In the genomic region with DNA sequence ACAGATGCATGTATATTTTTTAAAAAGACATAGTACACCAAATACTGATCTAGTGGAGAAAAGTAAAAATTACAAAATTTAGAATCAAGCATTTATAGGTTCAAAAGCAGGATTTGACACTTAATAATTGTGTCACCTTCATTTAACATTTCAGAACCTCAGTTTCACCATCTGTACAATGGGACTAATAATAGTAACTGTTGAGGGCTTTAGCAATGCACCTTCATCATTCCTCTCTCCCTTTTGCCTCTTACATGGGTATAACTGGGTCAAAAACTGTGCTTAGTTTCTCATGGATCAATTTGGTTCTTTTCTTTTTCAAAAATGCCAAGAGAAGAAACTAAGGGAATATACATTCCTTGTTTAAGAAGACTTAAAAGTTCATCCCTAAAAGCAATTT, we compare ENCODE assay signal across 18 cellular contexts. TPM values are rescaled to one million over a fixed set of nuclear protein-coding genes. Genes with fewer than 3 reads are reported as not detected.
DNase-seq lines count a peak whose midpoint lies in the region; ATAC-seq and TF ChIP-seq lines count a peak whose summit lies in the region.
"Had no signal": no experiment of that assay in that cellular context is flagged by ENCODE, and none has a peak within 500 bp of the region (broad histone marks: within the 10 kb centered on the region; RNA-seq: fewer than 3 reads in every experiment).

No MANE protein-coding gene starts in this region.

- no peak for ATAC-seq in HG02885 (IDR thresholded peaks at IDR 0.05; ENCODE audit: poor library complexity, unreplicated experiment)

- no peak overlapping the region for H3K4me3 ChIP-seq in mesodermal cell (ENCODE audit: extremely low read depth, insufficient read depth, low read length, poor library complexity, severe bottlenecking)
- H3K4me3 ChIP-seq in stomach smooth muscle (ENCODE audit: low read length in 2 of 2) = no peak overlapping the region
- no peak overlapping the region for H3K4me3 ChIP-seq in SJCRH30
- H3K4me3 ChIP-seq: neural progenitor cell, SK-N-MC had no signal

- H3K27me3 ChIP-seq in stomach smooth muscle (ENCODE audit: control insufficient read depth in 1 of 2, insufficient read depth in 2 of 2, low read length in 2 of 2) (no peaks in the 10 kb centered on the region), SJCRH30 (no peaks in the 10 kb centered on the region)
- H3K27me3 ChIP-seq: neural progenitor cell had no signal

- H3K4me3 Mint-ChIP-seq in HFFc6 (peak overlapping the region; percentile 86), type B pancreatic cell (no peak overlapping the region)
- H3K4me3 Mint-ChIP-seq: neural progenitor cell had no signal

- H3K9me3 ChIP-seq in mesodermal cell (ENCODE audit: control insufficient read depth, low read length) = no peaks in the 10 kb centered on the region
- no peaks in the 10 kb centered on the region for H3K9me3 ChIP-seq in stomach smooth muscle (ENCODE audit: control insufficient read depth in 2 of 2, low read length in 2 of 2)
- no peaks in the 10 kb centered on the region for H3K9me3 ChIP-seq in SJCRH30 (replicated peaks)
- H3K9me3 ChIP-seq: lower lobe of right lung had no signal

- H3K27ac ChIP-seq in cingulate gyrus (ENCODE audit: low read depth, low read length) (peak overlapping the region; percentile 11), mesodermal cell (ENCODE audit: low read depth, low read length, severe bottlenecking) (peak overlapping the region; percentile 76), stomach smooth muscle (ENCODE audit: low read length) (peak overlapping the region; percentile 8), SJCRH30 (no peak overlapping the region)
- H3K27ac ChIP-seq: lower lobe of right lung, neural progenitor cell, SK-N-MC had no signal

- H3K36me3 ChIP-seq in mesodermal cell (ENCODE audit: control insufficient read depth, insufficient read depth, low read length) = no peaks in the 10 kb centered on the region
- H3K36me3 ChIP-seq in stomach smooth muscle (ENCODE audit: control insufficient read depth in 2 of 2, insufficient read depth in 2 of 2, low read length in 2 of 2) = no peaks in the 10 kb centered on the region
- H3K36me3 ChIP-seq in SJCRH30 = no peaks in the 10 kb centered on the region
- H3K36me3 ChIP-seq: lower lobe of right lung, neural progenitor cell had no signal

- H3K27ac Mint-ChIP-seq in HFFc6 (peak overlapping the region; percentile 86), type B pancreatic cell (no peak overlapping the region)

- no peaks in the 10 kb centered on the region for H3K36me3 Mint-ChIP-seq in HFFc6 (ENCODE audit: low read depth)
- no peaks in the 10 kb centered on the region for H3K36me3 Mint-ChIP-seq in type B pancreatic cell
- H3K36me3 Mint-ChIP-seq: neural progenitor cell had no signal

- TF ChIP-seq CTCF in HFFc6 (IDR thresholded peaks at IDR 0.05) (no peak), type B pancreatic cell (conservative IDR thresholded peaks at IDR 0.05) (no peak)

- H3K27me3 Mint-ChIP-seq in HFFc6 (ENCODE audit: insufficient read depth) (no peaks in the 10 kb centered on the region), type B pancreatic cell (no peaks in the 10 kb centered on the region)

- H3K4me1 ChIP-seq in mesodermal cell (ENCODE audit: control insufficient read depth, insufficient read depth, low read length, poor library complexity, severe bottlenecking) (peaks cover 38% of the 10 kb centered on the region), stomach smooth muscle (ENCODE audit: control insufficient read depth, insufficient read depth, low read length) (no peaks in the 10 kb centered on the region), SJCRH30 (peaks cover 34% of the 10 kb centered on the region)

- no peak for DNase-seq in HFFc6
- no peak for DNase-seq in SJCRH30
- DNase-seq in type B pancreatic cell (ENCODE audit: extremely low spot score, unreplicated experiment) = no peak
- no peak for DNase-seq in NCI-H1105 treated with DMSO at 0.1 percent for 48 hours (lab: John Stamatoyannopoulos, UW)
- DNase-seq: activated CD4-positive, alpha-beta T cell treated with anti-CD3 and anti-CD28 coated beads for 48 hours; activated T-cell treated with anti-CD3 and anti-CD28 coated beads, Interleukin-2, amount 50 U/mL, for 1 hour; AML-193; cortex of kidney; lower lobe of right lung; NCI-H1694 treated with DMSO at 0.1 percent for 48 hours had no signal

- H3K9ac ChIP-seq in stomach smooth muscle (ENCODE audit: low read length in 2 of 2) = no peak overlapping the region
- H3K9ac ChIP-seq: neural progenitor cell had no signal

- peaks cover 48% of the 10 kb centered on the region for H3K4me1 Mint-ChIP-seq in HFFc6 (ENCODE audit: low read depth)
- H3K4me1 Mint-ChIP-seq in type B pancreatic cell (ENCODE audit: unreplicated experiment) = peaks cover 33% of the 10 kb centered on the region

- H3K9me3 Mint-ChIP-seq in HFFc6 = no peaks in the 10 kb centered on the region
- no peaks in the 10 kb centered on the region for H3K9me3 Mint-ChIP-seq in type B pancreatic cell
- H3K9me3 Mint-ChIP-seq: neural progenitor cell had no signal

RNA-seq across cellular contexts. Expression of gene TMEM212, which starts 5.5 kb away (rescaled TPM):
- not detected for total RNA-seq in HFFc6 (2021; fragmentation: NEBNext Ultra II Directional; extraction: Animal tissue kit (Norgen Biotek cat#: 25700))
- not detected for polyA plus RNA-seq in mesodermal cell (2013, experiment 1 of 2)
- not detected for polyA plus RNA-seq in mesodermal cell (2013, experiment 2 of 2)
- total RNA-seq in SJCRH30 (2014; rRNA removed; shearing (Covaris generic)) = not detected in 2 replicates
- not detected in 2 replicates for total RNA-seq in type B pancreatic cell (ENCODE audit: low replicate concordance)
- total RNA-seq: NCI-H460, OCI-LY7 had no signal

RNA-seq across cellular contexts. Expression of gene PLD1, which starts 27.4 kb away (rescaled TPM):
- 1 to 10 TPM; 4.1 to 6.0 (median 5.3) TPM for total RNA-seq in HFFc6 (2021; fragmentation: NEBNext Ultra II Directional; extraction: Animal tissue kit (Norgen Biotek cat#: 25700))
- polyA plus RNA-seq in mesodermal cell (2013, experiment 1 of 2) = 15.1 TPM
- polyA plus RNA-seq in mesodermal cell (2013, experiment 2 of 2) = 20.3 TPM
- 4.2 and 5.2 TPM in 2 replicates for total RNA-seq in SJCRH30 (2014; rRNA removed; shearing (Covaris generic))
- total RNA-seq in type B pancreatic cell (ENCODE audit: low replicate concordance) = 33.3 and 44.6 TPM in 2 replicates
- total RNA-seq: OCI-LY7 had no signal
